Comparison of ENCODE assay signal across 1 cellular context in genomic region chr20:62752671-62753501, GRCh38.
A peak's percentile ranks its signal among the peaks of the same experiment; 100 is the strongest.
TF ChIP-seq lines count a peak whose summit lies in the region.

No MANE protein-coding gene starts in this region.

TF ChIP-seq in HepG2, 621 proteins besides CTCF, POLR2A, EP300 and RAD21 (continues in another document):
- TF ChIP-seq MBD4 (IDR thresholded peaks at IDR 0.05; ENCODE audit: borderline replicate concordance, low read length), result no peak
- TF ChIP-seq E2F2 (CRISPR knock-in tag; IDR thresholded peaks at IDR 0.05; ENCODE audit: borderline replicate concordance), result no peak
- TF ChIP-seq EED (CRISPR knock-in tag; IDR thresholded peaks at IDR 0.05), result no peak
- TF ChIP-seq PHF21A (CRISPR knock-in tag; IDR thresholded peaks at IDR 0.05), result 0 out of 2 replicates have a peak, but pooled peaks have one; percentile 54
- TF ChIP-seq ZNF678 (CRISPR knock-in tag; IDR thresholded peaks at IDR 0.05), result no peak
- TF ChIP-seq ZNF510 (CRISPR knock-in tag; IDR thresholded peaks at IDR 0.05; ENCODE audit: low read depth), result no peak
- peak; percentile 18; the same call in 1 of the 2 replicates for TF ChIP-seq ZNF839 (CRISPR knock-in tag; IDR thresholded peaks at IDR 0.05; ENCODE audit: borderline replicate concordance)
- peak; percentile 54; the same call in 1 of the 2 replicates for TF ChIP-seq ZNF292 (CRISPR knock-in tag; IDR thresholded peaks at IDR 0.05; ENCODE audit: borderline replicate concordance, low read depth)
- TF ChIP-seq FOXA1 (IDR thresholded peaks at IDR 0.05), result no peak
- no peak for TF ChIP-seq FOXA1 (CRISPR knock-in tag; IDR thresholded peaks at IDR 0.05)
- TF ChIP-seq EZH2 (conservative IDR thresholded peaks at IDR 0.05; ENCODE audit: low read depth, low read length), result peak; percentile 46; the same call in 1 of the 2 replicates
- TF ChIP-seq CHCHD3 (CRISPR knock-in tag; IDR thresholded peaks at IDR 0.05), result no peak
- no peak for TF ChIP-seq SUZ12 (IDR thresholded peaks at IDR 0.05; ENCODE audit: low read depth, low read length)
- TF ChIP-seq HOXA9 (CRISPR knock-in tag; IDR thresholded peaks at IDR 0.05; ENCODE audit: borderline replicate concordance), result no peak
- TF ChIP-seq KLF6 (CRISPR knock-in tag; IDR thresholded peaks at IDR 0.05), result no peak
- TF ChIP-seq ZNF451 (CRISPR knock-in tag; IDR thresholded peaks at IDR 0.05), result no peak
- TF ChIP-seq AKNA (CRISPR knock-in tag; IDR thresholded peaks at IDR 0.05; ENCODE audit: borderline replicate concordance), result no peak
- TF ChIP-seq ZNF580 (CRISPR knock-in tag; IDR thresholded peaks at IDR 0.05; ENCODE audit: borderline replicate concordance, low read depth), result no peak
- no peak for TF ChIP-seq PRDM4 (CRISPR knock-in tag; IDR thresholded peaks at IDR 0.05; ENCODE audit: borderline replicate concordance)
- TF ChIP-seq ELF3 (CRISPR knock-in tag; IDR thresholded peaks at IDR 0.05), result no peak
- TF ChIP-seq PAWR (CRISPR knock-in tag; IDR thresholded peaks at IDR 0.05; ENCODE audit: borderline replicate concordance), result no peak
- TF ChIP-seq KDM2A (CRISPR knock-in tag; IDR thresholded peaks at IDR 0.05; ENCODE audit: borderline replicate concordance, low read depth), result peak; percentile 48; the same call in 1 of the 2 replicates
- no peak for TF ChIP-seq MAFK (conservative IDR thresholded peaks at IDR 0.05 in 1 of 2, IDR thresholded peaks at IDR 0.05 in 1 of 2; ENCODE audit: low read length in 2 of 2)
- no peak for TF ChIP-seq ZNF660 (CRISPR knock-in tag; IDR thresholded peaks at IDR 0.05; ENCODE audit: borderline replicate concordance, low read depth)
- no peak for TF ChIP-seq IRF9 (CRISPR knock-in tag; IDR thresholded peaks at IDR 0.05; ENCODE audit: borderline replicate concordance)
- no peak for TF ChIP-seq ERF (CRISPR knock-in tag; IDR thresholded peaks at IDR 0.05)
- no peak for TF ChIP-seq PRDM15 (CRISPR knock-in tag; IDR thresholded peaks at IDR 0.05)
- TF ChIP-seq ZNF772 (CRISPR knock-in tag; IDR thresholded peaks at IDR 0.05), result no peak
- no peak for TF ChIP-seq NFRKB (IDR thresholded peaks at IDR 0.05)
- no peak for TF ChIP-seq ZNF431 (CRISPR knock-in tag; IDR thresholded peaks at IDR 0.05; ENCODE audit: borderline replicate concordance, low read depth)
- TF ChIP-seq SETDB1 (CRISPR knock-in tag; IDR thresholded peaks at IDR 0.05; ENCODE audit: borderline replicate concordance), result no peak
- TF ChIP-seq GPN1 (CRISPR knock-in tag; IDR thresholded peaks at IDR 0.05; ENCODE audit: borderline replicate concordance), result no peak
- no peak for TF ChIP-seq CREBL2 (CRISPR knock-in tag; IDR thresholded peaks at IDR 0.05; ENCODE audit: borderline replicate concordance)
- 0 out of 2 replicates have a peak, but pooled peaks have one; percentile 4 for TF ChIP-seq FOXP4 (CRISPR knock-in tag; IDR thresholded peaks at IDR 0.05)
- 0 out of 2 replicates have a peak, but pooled peaks have one; percentile 33 for TF ChIP-seq ZNF83 (CRISPR knock-in tag; IDR thresholded peaks at IDR 0.05; ENCODE audit: borderline replicate concordance)
- TF ChIP-seq BATF2 (CRISPR knock-in tag; IDR thresholded peaks at IDR 0.05), result no peak
- no peak for TF ChIP-seq ZNF770 (CRISPR knock-in tag; IDR thresholded peaks at IDR 0.05)
- no peak for TF ChIP-seq NPAS2 (CRISPR knock-in tag; IDR thresholded peaks at IDR 0.05; ENCODE audit: borderline replicate concordance)
- no peak for TF ChIP-seq ZSCAN25 (CRISPR knock-in tag; IDR thresholded peaks at IDR 0.05)
- TF ChIP-seq PRMT3 (CRISPR knock-in tag; IDR thresholded peaks at IDR 0.05; ENCODE audit: borderline replicate concordance, low read depth), result no peak
